ENCODE assay signal across 2 cellular contexts in the genomic region with DNA sequence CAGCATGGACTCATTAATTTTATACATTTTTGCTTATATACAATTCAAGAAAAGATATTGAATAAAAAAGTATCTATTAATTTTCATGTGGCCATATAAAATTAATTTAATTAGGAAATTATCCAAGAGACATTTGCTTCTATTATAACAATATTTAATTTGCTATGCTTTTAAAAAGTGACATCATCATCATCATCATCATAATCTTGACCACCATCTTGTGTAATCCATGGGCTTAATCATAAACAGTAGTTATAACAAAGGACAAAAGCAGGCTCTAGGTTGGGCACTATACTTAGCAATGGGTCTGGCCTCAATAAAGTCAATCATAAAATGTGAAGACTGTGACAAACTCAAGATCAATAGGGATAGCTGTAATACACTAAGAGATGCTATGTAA.
A peak's percentile ranks its signal among the peaks of the same experiment; 100 is the strongest.
TF ChIP-seq lines count a peak whose summit lies in the region.

No MANE protein-coding gene starts in this region.

TF ChIP-seq in HepG2, 621 proteins besides CTCF, POLR2A, EP300 and RAD21 (continued from another document):
- TF ChIP-seq ATF7 (IDR thresholded peaks at IDR 0.05) (peak; percentile 77), ATF7 (CRISPR knock-in tag; IDR thresholded peaks at IDR 0.05) (no peak)

TF ChIP-seq in HEK293, 187 proteins besides CTCF, POLR2A, EP300 and RAD21:
- TF ChIP-seq, protein P1, sequence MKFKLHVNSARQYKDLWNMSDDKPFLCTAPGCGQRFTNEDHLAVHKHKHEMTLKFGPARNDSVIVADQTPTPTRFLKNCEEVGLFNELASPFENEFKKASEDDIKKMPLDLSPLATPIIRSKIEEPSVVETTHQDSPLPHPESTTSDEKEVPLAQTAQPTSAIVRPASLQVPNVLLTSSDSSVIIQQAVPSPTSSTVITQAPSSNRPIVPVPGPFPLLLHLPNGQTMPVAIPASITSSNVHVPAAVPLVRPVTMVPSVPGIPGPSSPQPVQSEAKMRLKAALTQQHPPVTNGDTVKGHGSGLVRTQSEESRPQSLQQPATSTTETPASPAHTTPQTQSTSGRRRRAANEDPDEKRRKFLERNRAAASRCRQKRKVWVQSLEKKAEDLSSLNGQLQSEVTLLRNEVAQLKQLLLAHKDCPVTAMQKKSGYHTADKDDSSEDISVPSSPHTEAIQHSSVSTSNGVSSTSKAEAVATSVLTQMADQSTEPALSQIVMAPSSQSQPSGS (tag by site-specific recombination; IDR thresholded peaks at IDR 0.05; ENCODE audit: low read depth), result 0 out of 2 replicates have a peak, but pooled peaks have one; percentile 13
- TF ChIP-seq ZNF140 (tag by site-specific recombination; IDR thresholded peaks at IDR 0.05), result no peak
- TF ChIP-seq ZNF133 (tag by site-specific recombination; IDR thresholded peaks at IDR 0.05), result no peak
- no peak for TF ChIP-seq ZNF596 (tag by site-specific recombination; IDR thresholded peaks at IDR 0.05)
- no peak for TF ChIP-seq ZNF239 (tag by site-specific recombination; IDR thresholded peaks at IDR 0.05)
- no peak for TF ChIP-seq KLF8 (tag by site-specific recombination; IDR thresholded peaks at IDR 0.05)
